1 cellular context compared by ENCODE assay signal in genomic region chr16:85821441-85821901, GRCh38.
TF ChIP-seq lines count a peak whose summit lies in the region.

No MANE protein-coding gene starts in this region.

TF ChIP-seq in IMR-90, 13 proteins besides CTCF, POLR2A, EP300 and RAD21 (continued from another document):
- TF ChIP-seq ELK1 (IDR thresholded peaks at IDR 0.05; ENCODE audit: borderline replicate concordance, low read depth, low read length), result no peak
